Comparison of ENCODE assay signal across 20 cellular contexts in genomic region chr1:164780111-164780510, GRCh38.
DNase-seq lines count a peak whose midpoint lies in the region; ATAC-seq and TF ChIP-seq lines count a peak whose summit lies in the region.
"Had no signal": no experiment of that assay in that cellular context is flagged by ENCODE, and none has a peak within 500 bp of the region (broad histone marks: within the 10 kb centered on the region; RNA-seq: fewer than 3 reads in every experiment).

No MANE protein-coding gene starts in this region.

- H3K18ac ChIP-seq in trophoblast cell (ENCODE audit: low read length) (peak overlapping the region; percentile 45), neuronal stem cell (ENCODE audit: low read length) (no peak overlapping the region)

- H3K27me3 ChIP-seq in left ventricle myocardium inferior (ENCODE audit: low read depth) (no peaks in the 10 kb centered on the region), fibroblast of lung (ENCODE audit: control insufficient read depth, insufficient read depth, low read length) (no peaks in the 10 kb centered on the region), trophoblast cell (ENCODE audit: insufficient read depth, low read length) (no peaks in the 10 kb centered on the region), BE2C (no peaks in the 10 kb centered on the region), neuronal stem cell (ENCODE audit: control insufficient read depth in 3 of 3, insufficient read depth in 3 of 3, low read depth in 1 of 3, low read length in 3 of 3) (no peaks in the 10 kb centered on the region)
- H3K27me3 ChIP-seq: right lobe of liver, tibial artery had no signal

- no peak for TF ChIP-seq CTCF in left ventricle myocardium inferior (IDR thresholded peaks at IDR 0.05; ENCODE audit: borderline replicate concordance)
- TF ChIP-seq CTCF in fibroblast of lung (conservative IDR thresholded peaks at IDR 0.05 in 1 of 2, IDR thresholded peaks at IDR 0.05 in 1 of 2; ENCODE audit: low read depth in 1 of 2, low read length in 2 of 2) = no peak
- no peak for TF ChIP-seq CTCF in BE2C (IDR thresholded peaks at IDR 0.05; ENCODE audit: low read depth, low read length)

- peak overlapping the region; percentile 42 for H2BK12ac ChIP-seq in trophoblast cell (ENCODE audit: low read length)
- H2BK12ac ChIP-seq in neuronal stem cell (ENCODE audit: low read length) = no peak overlapping the region

- H3K14ac ChIP-seq in trophoblast cell (ENCODE audit: low read length) (peak overlapping the region; percentile 36), neuronal stem cell (ENCODE audit: low read length) (no peak overlapping the region)

- H3K36me3 ChIP-seq in left ventricle myocardium inferior = no peaks in the 10 kb centered on the region
- H3K36me3 ChIP-seq in fibroblast of lung (ENCODE audit: control insufficient read depth, insufficient read depth, low read length) = no peaks in the 10 kb centered on the region
- no peaks in the 10 kb centered on the region for H3K36me3 ChIP-seq in trophoblast cell (ENCODE audit: control insufficient read depth in 1 of 2, insufficient read depth in 2 of 2, low read length in 2 of 2)
- no peaks in the 10 kb centered on the region for H3K36me3 ChIP-seq in BE2C
- H3K36me3 ChIP-seq in neuronal stem cell (replicated peaks in 1 of 2; ENCODE audit: control insufficient read depth in 2 of 2, insufficient read depth in 2 of 2, low read length in 2 of 2) = peaks cover 0 to 7% of the 10 kb centered on the region in 2 donors
- H3K36me3 ChIP-seq: right lobe of liver, tibial artery had no signal

- H3K79me2 ChIP-seq in fibroblast of lung (ENCODE audit: control insufficient read depth, insufficient read depth, low read length) = no peaks in the 10 kb centered on the region
- peaks cover 6% of the 10 kb centered on the region for H3K79me2 ChIP-seq in trophoblast cell (ENCODE audit: control insufficient read depth, insufficient read depth, low read length, poor library complexity)

- H2AFZ ChIP-seq in fibroblast of lung (ENCODE audit: low read length) (no peak overlapping the region), trophoblast cell (ENCODE audit: insufficient read depth, low read length, poor library complexity) (no peak overlapping the region), neuronal stem cell (ENCODE audit: low read length) (no peak overlapping the region)

- H3K9me3 ChIP-seq in left ventricle myocardium inferior (replicated peaks) (no peaks in the 10 kb centered on the region), fibroblast of lung (ENCODE audit: control insufficient read depth, insufficient read depth, low read depth, low read length) (no peaks in the 10 kb centered on the region), trophoblast cell (ENCODE audit: insufficient read depth, low read depth, low read length) (no peaks in the 10 kb centered on the region), BE2C (no peaks in the 10 kb centered on the region), neuronal stem cell (replicated peaks in 1 of 2; ENCODE audit: control insufficient read depth in 2 of 2, insufficient read depth in 1 of 2, low read depth in 1 of 2, low read length in 2 of 2) (peaks cover 0 to 4% of the 10 kb centered on the region in 2 donors)
- H3K9me3 ChIP-seq: right lobe of liver, tibial artery had no signal

- no peak for DNase-seq in left ventricle myocardium inferior
- no peak for DNase-seq in Right ventricle myocardium superior
- DNase-seq in fibroblast of lung (ENCODE audit: low read depth in 2 of 2) = peak in 1 of 2 donors; percentile 57
- DNase-seq in trophoblast cell = no peak
- no peak for DNase-seq in BE2C
- DNase-seq in mesenteric fat pad (ENCODE audit: low spot score) = no peak
- DNase-seq in neuronal stem cell (ENCODE audit: low spot score) = no peak
- DNase-seq: ACHN; activated CD4-positive, alpha-beta T cell treated with anti-CD3 and anti-CD28 coated beads, Interleukin-2, amount 50 U/mL, for 4 hours; activated naive CD4-positive, alpha-beta T cell treated with anti-CD3 and anti-CD28 coated beads, Interleukin-2, amount 50 U/mL, for 16 hours; COR-L47; GOT3; NCI-H1105; right lobe of liver; stimulated activated CD4-positive, alpha-beta T cell treated with anti-CD3 and anti-CD28 coated beads, Interleukin-4, amount 100 ng/mL, for 1 hour; stimulated activated CD8-positive, alpha-beta memory T cell treated with anti-CD3 and anti-CD28 coated beads, Interleukin-4, amount 100 ng/mL, for 48 hours had no signal

- no peak overlapping the region for H2BK15ac ChIP-seq in neuronal stem cell (ENCODE audit: low read length)

- no peak overlapping the region for H4K12ac ChIP-seq in trophoblast cell (ENCODE audit: low read depth, low read length)

- intact Hi-C loops in left ventricle myocardium inferior (cut with micrococcal nuclease) (loop anchor here (10.0 kb wide), 1 partner anchor 215 kb away; no protein-coding TSS in a partner anchor), Right ventricle myocardium superior (cut with DNase I) (loop anchor here (10.0 kb wide), 4 partner anchors 65 to 295 kb away; no protein-coding TSS in a partner anchor)

- H3K79me1 ChIP-seq in trophoblast cell (ENCODE audit: low read length) (peaks cover 52% of the 10 kb centered on the region), neuronal stem cell (ENCODE audit: low read depth, low read length) (peaks cover 2% of the 10 kb centered on the region)

- no peak overlapping the region for H3K4me3 ChIP-seq in left ventricle myocardium inferior
- H3K4me3 ChIP-seq in fibroblast of lung (replicated peaks in 1 of 4; ENCODE audit: control extremely low read depth in 1 of 4, insufficient read depth in 1 of 4, low read depth in 3 of 4, low read length in 4 of 4) = no peak overlapping the region
- H3K4me3 ChIP-seq in trophoblast cell (ENCODE audit: low read depth, low read length) = no peak overlapping the region
- H3K4me3 ChIP-seq in BE2C (ENCODE audit: low read depth, low read length) = no peak overlapping the region
- H3K4me3 ChIP-seq in neuronal stem cell (ENCODE audit: low read length in 2 of 2) = no peak overlapping the region
- H3K4me3 ChIP-seq: right lobe of liver, tibial artery had no signal

- no peaks in the 10 kb centered on the region for H4K20me1 ChIP-seq in fibroblast of lung (ENCODE audit: control insufficient read depth, extremely low read depth, insufficient read depth, low read length)

- ATAC-seq in Right ventricle myocardium superior (ENCODE audit: poor library complexity) (no peak), HG03139 (IDR thresholded peaks at IDR 0.05; ENCODE audit: unreplicated experiment) (no peak)
- ATAC-seq: Panc1, right lobe of liver had no signal

- no CpG with 5 or more reads among the region's 8 CpGs for WGBS in trophoblast cell (ENCODE audit: extremely low coverage, insufficient coverage, insufficient read length)
- WGBS in neuronal stem cell (ENCODE audit: extremely low coverage in 2 of 2, insufficient read length in 2 of 2, insufficient replicate concordance in 1 of 2), 2 donors = no CpG with 5 or more reads among the region's 8 CpGs

- H4K8ac ChIP-seq in trophoblast cell (ENCODE audit: low read depth, low read length) = peak overlapping the region; percentile 19
- H4K8ac ChIP-seq in neuronal stem cell (ENCODE audit: low read depth, low read length) = no peak overlapping the region

- H3K23ac ChIP-seq in trophoblast cell (ENCODE audit: low read length) (no peak overlapping the region), neuronal stem cell (ENCODE audit: low read depth, low read length, poor library complexity) (no peak overlapping the region)

- H3K27ac ChIP-seq in left ventricle myocardium inferior (replicated peaks) (peak overlapping the region; percentile 81), fibroblast of lung (ENCODE audit: insufficient read depth, low read length) (peak overlapping the region; percentile 77), trophoblast cell (ENCODE audit: low read depth, low read length) (peak overlapping the region; percentile 53), neuronal stem cell (replicated peaks; ENCODE audit: low read length) (no peak overlapping the region)
- H3K27ac ChIP-seq: KMS-11, right lobe of liver, tibial artery had no signal

- H2BK120ac ChIP-seq in trophoblast cell (ENCODE audit: insufficient read depth, low read length, poor library complexity) (peak overlapping the region; percentile 49), neuronal stem cell (ENCODE audit: low read depth, low read length) (no peak overlapping the region)

- H3K4me1 ChIP-seq in left ventricle myocardium inferior = peaks cover 75% of the 10 kb centered on the region
- H3K4me1 ChIP-seq in fibroblast of lung (ENCODE audit: control insufficient read depth, extremely low read depth, insufficient read depth, low read length) = peaks cover 26% of the 10 kb centered on the region
- peaks cover 33 to 47% of the 10 kb centered on the region in 2 experiments for H3K4me1 ChIP-seq in trophoblast cell (ENCODE audit: control insufficient read depth in 1 of 2, insufficient read depth in 2 of 2, low read length in 2 of 2)
- no peaks in the 10 kb centered on the region; the same call in 1 of the 2 replicates for H3K4me1 ChIP-seq in BE2C
- peaks cover 2 to 15% of the 10 kb centered on the region in 2 donors for H3K4me1 ChIP-seq in neuronal stem cell (ENCODE audit: control insufficient read depth in 2 of 2, insufficient read depth in 1 of 2, low read depth in 1 of 2, low read length in 2 of 2)
- H3K4me1 ChIP-seq: right lobe of liver had no signal

- H3K4ac ChIP-seq in trophoblast cell (ENCODE audit: low read depth, low read length) (no peak overlapping the region), neuronal stem cell (ENCODE audit: low read length) (no peak overlapping the region)

- peak overlapping the region; percentile 52 for H2BK5ac ChIP-seq in trophoblast cell (ENCODE audit: low read depth, low read length, poor library complexity)
- no peak overlapping the region for H2BK5ac ChIP-seq in neuronal stem cell (ENCODE audit: low read length)

- no peak overlapping the region for H3K9ac ChIP-seq in fibroblast of lung (ENCODE audit: insufficient read depth, low read length)
- no peak overlapping the region for H3K9ac ChIP-seq in trophoblast cell (ENCODE audit: low read length)
- H3K9ac ChIP-seq in neuronal stem cell (ENCODE audit: low read depth, low read length, poor library complexity) = no peak overlapping the region
- H3K9ac ChIP-seq: KMS-11 had no signal

- H4K91ac ChIP-seq in trophoblast cell (ENCODE audit: low read depth, low read length) (peak overlapping the region; percentile 45), neuronal stem cell (ENCODE audit: low read depth, low read length, poor library complexity) (no peak overlapping the region)

- H3K4me2 ChIP-seq in fibroblast of lung (ENCODE audit: extremely low read depth, insufficient read depth, low read length) = peak overlapping the region; percentile 70
- no peak overlapping the region for H3K4me2 ChIP-seq in trophoblast cell (ENCODE audit: low read length)
- no peak overlapping the region for H3K4me2 ChIP-seq in neuronal stem cell (ENCODE audit: insufficient read depth, low read length, poor library complexity, severe bottlenecking)
- H3K4me2 ChIP-seq: KMS-11 had no signal

- H2AK5ac ChIP-seq in trophoblast cell (ENCODE audit: low read length) = no peak overlapping the region
- H2AK5ac ChIP-seq in neuronal stem cell (ENCODE audit: low read depth, low read length) = no peak overlapping the region
